1 cellular context compared by ENCODE assay signal in genomic region chr14:99720941-99721791, GRCh38.
TF ChIP-seq lines count a peak whose summit lies in the region.

No MANE protein-coding gene starts in this region.

TF ChIP-seq in GM23338, 12 proteins besides CTCF, POLR2A, EP300 and RAD21 (continued from another document):
- TF ChIP-seq, protein P1, sequence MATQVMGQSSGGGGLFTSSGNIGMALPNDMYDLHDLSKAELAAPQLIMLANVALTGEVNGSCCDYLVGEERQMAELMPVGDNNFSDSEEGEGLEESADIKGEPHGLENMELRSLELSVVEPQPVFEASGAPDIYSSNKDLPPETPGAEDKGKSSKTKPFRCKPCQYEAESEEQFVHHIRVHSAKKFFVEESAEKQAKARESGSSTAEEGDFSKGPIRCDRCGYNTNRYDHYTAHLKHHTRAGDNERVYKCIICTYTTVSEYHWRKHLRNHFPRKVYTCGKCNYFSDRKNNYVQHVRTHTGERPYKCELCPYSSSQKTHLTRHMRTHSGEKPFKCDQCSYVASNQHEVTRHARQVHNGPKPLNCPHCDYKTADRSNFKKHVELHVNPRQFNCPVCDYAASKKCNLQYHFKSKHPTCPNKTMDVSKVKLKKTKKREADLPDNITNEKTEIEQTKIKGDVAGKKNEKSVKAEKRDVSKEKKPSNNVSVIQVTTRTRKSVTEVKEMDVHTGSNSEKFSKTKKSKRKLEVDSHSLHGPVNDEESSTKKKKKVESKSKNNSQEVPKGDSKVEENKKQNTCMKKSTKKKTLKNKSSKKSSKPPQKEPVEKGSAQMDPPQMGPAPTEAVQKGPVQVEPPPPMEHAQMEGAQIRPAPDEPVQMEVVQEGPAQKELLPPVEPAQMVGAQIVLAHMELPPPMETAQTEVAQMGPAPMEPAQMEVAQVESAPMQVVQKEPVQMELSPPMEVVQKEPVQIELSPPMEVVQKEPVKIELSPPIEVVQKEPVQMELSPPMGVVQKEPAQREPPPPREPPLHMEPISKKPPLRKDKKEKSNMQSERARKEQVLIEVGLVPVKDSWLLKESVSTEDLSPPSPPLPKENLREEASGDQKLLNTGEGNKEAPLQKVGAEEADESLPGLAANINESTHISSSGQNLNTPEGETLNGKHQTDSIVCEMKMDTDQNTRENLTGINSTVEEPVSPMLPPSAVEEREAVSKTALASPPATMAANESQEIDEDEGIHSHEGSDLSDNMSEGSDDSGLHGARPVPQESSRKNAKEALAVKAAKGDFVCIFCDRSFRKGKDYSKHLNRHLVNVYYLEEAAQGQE (IDR thresholded peaks at IDR 0.05; ENCODE audit: unreplicated experiment), result no peak
- TF ChIP-seq NANOG (IDR thresholded peaks at IDR 0.05; ENCODE audit: borderline replicate concordance) (no peak), EZH2phosphoT487 (IDR thresholded peaks at IDR 0.05; ENCODE audit: unreplicated experiment) (no peak), ZNF331 (CRISPR knock-in tag; IDR thresholded peaks at IDR 0.05; ENCODE audit: low read depth) (no peak), POLR2AphosphoS5 (IDR thresholded peaks at IDR 0.05; ENCODE audit: low read depth) (no peak), STAT1 (IDR thresholded peaks at IDR 0.05; ENCODE audit: unreplicated experiment) (no peak)
